In the genomic region with DNA sequence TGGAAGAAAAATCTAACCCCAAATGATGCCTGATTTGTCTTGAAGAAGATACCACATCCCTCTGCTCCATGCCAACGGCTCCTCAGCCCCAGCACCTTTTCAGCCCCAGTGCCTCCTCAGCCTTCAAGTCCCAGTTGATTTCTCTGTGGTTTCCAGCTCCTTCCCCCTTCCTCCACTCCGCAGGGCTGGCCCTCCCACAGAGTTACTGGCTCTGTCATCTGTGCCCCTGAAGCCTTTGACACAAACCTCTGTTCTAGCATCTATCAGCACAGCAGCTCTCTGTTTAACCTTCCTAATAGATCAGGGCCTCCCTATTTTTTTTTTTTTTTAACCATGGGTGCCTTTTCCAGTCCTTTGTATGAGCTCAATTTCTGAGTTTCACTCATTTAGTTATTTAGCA, we compare ENCODE assay signal across 12 cellular contexts.
DNase-seq lines count a peak whose midpoint lies in the region; ATAC-seq and TF ChIP-seq lines count a peak whose summit lies in the region.
"Had no signal": no experiment of that assay in that cellular context is flagged by ENCODE, and none has a peak within 500 bp of the region (broad histone marks: within the 10 kb centered on the region; RNA-seq: fewer than 3 reads in every experiment).

No MANE protein-coding gene starts in this region.

- TF ChIP-seq CTCF in lower leg skin (IDR thresholded peaks at IDR 0.05): no peak

- H3K27ac Mint-ChIP-seq in activated CD4-positive, alpha-beta T cell treated with anti-CD3 and anti-CD28 coated beads, Interleukin-2, amount 10 ng/mL, durations not matched to agents 7 days and 5 days: peak overlapping the region; percentile 80
- peak overlapping the region; percentile 94 for H3K27ac Mint-ChIP-seq in activated T-helper 17 cell treated with anti-CD3 and anti-CD28 coated beads, Interleukin-2, amount 50 U/mL, for 72 hours

- no peak for DNase-seq in activated CD4-positive, alpha-beta T cell treated with anti-CD3 and anti-CD28 coated beads, Interleukin-2, amount 10 ng/mL, durations not matched to agents 7 days and 5 days
- DNase-seq in activated CD4-positive, alpha-beta T cell treated with anti-CD3 and anti-CD28 coated beads, Interleukin-2, amount 50 U/mL, for 4 hours: no peak
- DNase-seq in KBM-7: peak; percentile 45
- peak; percentile 65 for DNase-seq in stimulated activated CD8-positive, alpha-beta memory T cell treated with anti-CD3 and anti-CD28 coated beads, Interleukin-4, amount 100 ng/mL, for 48 hours
- DNase-seq in lower leg skin (ENCODE audit: low spot score in 2 of 2): no peak
- no peak for DNase-seq in activated effector memory CD4-positive, alpha-beta T cell treated with Interleukin-2 at 50 U/mL for 16 hours
- DNase-seq: GF-D8, midbrain, NCI-H446 treated with DMSO at 0.1 percent for 48 hours had no signal

- intact Hi-C loops in lower leg skin (cut with DNase I; ENCODE audit: low total_unique reads): no loop called here

- peaks cover 3% of the 10 kb centered on the region for H3K36me3 Mint-ChIP-seq in activated CD4-positive, alpha-beta T cell treated with anti-CD3 and anti-CD28 coated beads, Interleukin-2, amount 10 ng/mL, durations not matched to agents 7 days and 5 days (ENCODE audit: low read depth)
- peaks cover 7% of the 10 kb centered on the region for H3K36me3 Mint-ChIP-seq in activated T-helper 17 cell treated with anti-CD3 and anti-CD28 coated beads, Interleukin-2, amount 50 U/mL, for 72 hours (ENCODE audit: low read depth)
- H3K36me3 Mint-ChIP-seq: brain had no signal

- CTCF ChIA-PET in activated CD4-positive, alpha-beta T cell treated with anti-CD3 and anti-CD28 coated beads, Interleukin-2, amount 10 ng/mL, durations not matched to agents 7 days and 5 days (lab: Charles Lee): interaction anchor here (0.6 to 1.6 kb wide), 10 partner anchors 8 to 1218 kb away, joined by 3 to 7 read pairs (median 3); no protein-coding TSS in a partner anchor

- in situ Hi-C loops in KBM-7 (cut with MboI; ENCODE audit: low pct_unique_long_range_greater_than_20kb, low sequenced_read_pairs): no loop called here

- peaks cover 3% of the 10 kb centered on the region for H3K9me3 Mint-ChIP-seq in activated CD4-positive, alpha-beta T cell treated with anti-CD3 and anti-CD28 coated beads, Interleukin-2, amount 10 ng/mL, durations not matched to agents 7 days and 5 days
- H3K9me3 Mint-ChIP-seq in activated T-helper 17 cell treated with anti-CD3 and anti-CD28 coated beads, Interleukin-2, amount 50 U/mL, for 72 hours: no peaks in the 10 kb centered on the region

- H3K4me3 Mint-ChIP-seq in activated CD4-positive, alpha-beta T cell treated with anti-CD3 and anti-CD28 coated beads, Interleukin-2, amount 10 ng/mL, durations not matched to agents 7 days and 5 days: no peak overlapping the region
- H3K4me3 Mint-ChIP-seq in activated T-helper 17 cell treated with anti-CD3 and anti-CD28 coated beads, Interleukin-2, amount 50 U/mL, for 72 hours: peak overlapping the region; percentile 74

- no peak for TF ChIP-seq POLR2A in lower leg skin (IDR thresholded peaks at IDR 0.05)

- no peak overlapping the region for H3K4me3 ChIP-seq in lower leg skin (ENCODE audit: low read depth, poor library complexity, severe bottlenecking)

- POLR2A ChIA-PET in activated CD4-positive, alpha-beta T cell treated with anti-CD3 and anti-CD28 coated beads, Interleukin-2, amount 10 ng/mL, durations not matched to agents 7 days and 5 days (lab: Charles Lee): no interaction called here

- ATAC-seq in activated T-helper 17 cell treated with anti-CD3 and anti-CD28 coated beads, Interleukin-2, amount 50 U/mL, for 72 hours (replicated peaks): peak; percentile 68
- ATAC-seq in HG02884 (IDR thresholded peaks at IDR 0.05; ENCODE audit: unreplicated experiment): no peak

- no peaks in the 10 kb centered on the region for H3K27me3 Mint-ChIP-seq in activated CD4-positive, alpha-beta T cell treated with anti-CD3 and anti-CD28 coated beads, Interleukin-2, amount 10 ng/mL, durations not matched to agents 7 days and 5 days
- no peaks in the 10 kb centered on the region for H3K27me3 Mint-ChIP-seq in activated T-helper 17 cell treated with anti-CD3 and anti-CD28 coated beads, Interleukin-2, amount 50 U/mL, for 72 hours
- H3K27me3 Mint-ChIP-seq: brain had no signal

- H3K4me1 Mint-ChIP-seq in activated CD4-positive, alpha-beta T cell treated with anti-CD3 and anti-CD28 coated beads, Interleukin-2, amount 10 ng/mL, durations not matched to agents 7 days and 5 days: peaks cover 39% of the 10 kb centered on the region
- peaks cover 30% of the 10 kb centered on the region for H3K4me1 Mint-ChIP-seq in activated T-helper 17 cell treated with anti-CD3 and anti-CD28 coated beads, Interleukin-2, amount 50 U/mL, for 72 hours

- WGBS in lower leg skin, 2 donors: 53 to 61% methylated on average over 2 of the region's 2 CpGs

Comparison
In these comparisons a context has a peak if more than half of its experiments do, and no peak if none do; other contexts are left out.
1. DNase-seq: peak in KBM-7 (single experiment) and stimulated activated CD8-positive, alpha-beta memory T cell treated with anti-CD3 and anti-CD28 coated beads, Interleukin-4, amount 100 ng/mL, for 48 hours (single experiment); none in activated CD4-positive, alpha-beta T cell treated with anti-CD3 and anti-CD28 coated beads, Interleukin-2, amount 10 ng/mL, durations not matched to agents 7 days and 5 days (single experiment), activated CD4-positive, alpha-beta T cell treated with anti-CD3 and anti-CD28 coated beads, Interleukin-2, amount 50 U/mL, for 4 hours (0 of 2), lower leg skin (0 of 2) and activated effector memory CD4-positive, alpha-beta T cell treated with Interleukin-2 at 50 U/mL for 16 hours (single experiment).